Comparison of ENCODE assay signal across 1 cellular context in the genomic region with DNA sequence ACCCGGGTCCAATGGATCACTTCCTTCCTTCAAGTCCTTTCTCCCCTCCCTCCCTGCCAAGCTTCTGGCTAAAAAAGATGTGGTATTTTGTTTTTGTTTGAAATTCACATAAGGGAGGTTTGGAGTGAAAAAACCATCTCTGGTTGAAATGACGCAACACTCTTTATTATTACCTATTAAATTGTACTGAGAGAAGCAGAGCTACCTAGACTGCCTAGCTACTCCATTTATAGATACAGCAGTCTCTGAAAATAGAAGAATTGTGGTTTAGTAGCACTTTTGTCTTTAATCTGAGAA.
TF ChIP-seq lines count a peak whose summit lies in the region.

No MANE protein-coding gene starts in this region.

TF ChIP-seq in IMR-90, 13 proteins besides CTCF, POLR2A, EP300 and RAD21:
- TF ChIP-seq CEBPB (IDR thresholded peaks at IDR 0.05; ENCODE audit: low read depth, low read length) (peak; percentile 85), RCOR1 (IDR thresholded peaks at IDR 0.05; ENCODE audit: insufficient replicate concordance, low read length) (no peak)
TF ChIP-seq in IMR-90: peak in this region for 1.
